Comparison of ENCODE assay signal across 9 cellular contexts in the genomic region with DNA sequence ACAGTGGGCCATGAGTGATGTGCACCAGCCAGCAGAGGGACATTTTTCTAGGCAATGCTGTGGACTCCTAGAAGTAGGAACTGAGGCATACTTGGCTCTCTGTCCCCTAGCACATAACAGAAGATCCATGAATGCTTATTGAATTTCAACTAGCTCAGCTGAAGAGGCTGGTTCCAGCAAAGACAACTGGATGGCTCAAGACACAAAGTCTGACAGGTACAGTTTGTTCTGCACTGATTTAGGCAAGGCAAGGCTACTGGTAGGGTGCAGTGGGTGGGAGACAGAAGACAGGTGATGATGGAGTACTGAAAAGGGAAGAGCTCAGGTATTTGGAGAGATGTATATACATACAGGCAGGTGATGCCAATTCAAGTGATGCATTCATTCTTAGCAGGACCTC.
"Had no signal": no experiment of that assay in that cellular context is flagged by ENCODE, and none has a peak within 500 bp of the region (broad histone marks: within the 10 kb centered on the region; RNA-seq: fewer than 3 reads in every experiment).

No MANE protein-coding gene starts in this region.

- H3K4me3 ChIP-seq: GM23248, HAP-1 had no signal

- H3K4me1 ChIP-seq: HAP-1 had no signal

- H3K36me3 ChIP-seq: HAP-1 had no signal

- DNase-seq: GM23248, GOT3, H7, HFFc6 had no signal

- H3K4me1 Mint-ChIP-seq: IgD-negative memory B cell had no signal

- H3K27ac Mint-ChIP-seq: HFFc6, IgD-negative memory B cell had no signal

- H3K4me3 Mint-ChIP-seq: HFFc6 had no signal

- ATAC-seq: HCT116, HepG2 had no signal

- H3K36me3 Mint-ChIP-seq: IgD-negative memory B cell had no signal

- H3K9me3 ChIP-seq: HAP-1 had no signal

- H3K9me3 Mint-ChIP-seq: HFFc6 had no signal

- H3K27ac ChIP-seq: GM23248, HL-60 had no signal
